ENCODE assay signal across 13 cellular contexts in genomic region chr5:54882841-54883240, GRCh38.
A peak's percentile ranks its signal among the peaks of the same experiment; 100 is the strongest.
DNase-seq lines count a peak whose midpoint lies in the region; ATAC-seq and TF ChIP-seq lines count a peak whose summit lies in the region.
"Had no signal": no experiment of that assay in that cellular context is flagged by ENCODE, and none has a peak within 500 bp of the region (broad histone marks: within the 10 kb centered on the region; RNA-seq: fewer than 3 reads in every experiment).

No MANE protein-coding gene starts in this region.

- H3K4me3 ChIP-seq in epithelial cell of esophagus (ENCODE audit: low read length) (no peak overlapping the region), uterus (no peak overlapping the region)

- TF ChIP-seq CTCF in epithelial cell of esophagus (IDR thresholded peaks at IDR 0.05; ENCODE audit: insufficient read depth, low read depth, low read length, missing control alignments) (no peak), uterus (IDR thresholded peaks at IDR 0.05) (no peak)

- H3K36me3 ChIP-seq in uterus = no peaks in the 10 kb centered on the region
- H3K36me3 ChIP-seq: adrenal gland had no signal

- no peak overlapping the region for H3K27ac Mint-ChIP-seq in natural killer cell treated with Interleukin-12 subunit alpha and Interleukin-12 subunit beta and Interleukin-15 and Interleukin-18, amount 100 ng/mL, for 72 hours

- peak; percentile 54 for DNase-seq in Right ventricle myocardium inferior (ENCODE audit: missing footprints)
- no peak for DNase-seq in Right ventricle myocardium superior
- DNase-seq in epithelial cell of esophagus (ENCODE audit: low read depth) = peak; percentile 46
- DNase-seq in natural killer cell treated with Interleukin-12 subunit alpha and Interleukin-12 subunit beta and Interleukin-15 and Interleukin-18, amount 100 ng/mL, for 72 hours (ENCODE audit: low spot score) = no peak
- DNase-seq in uterus = no peak
- no peak for DNase-seq in OCI-M1 (lab: John Stamatoyannopoulos, UW)
- no peak for DNase-seq in activated CD4-positive, alpha-beta T cell treated with anti-CD3 and anti-CD28 coated beads, Interleukin-2, amount 50 U/mL, for 48 hours
- DNase-seq: activated CD4-positive, alpha-beta T cell treated with anti-CD3 and anti-CD28 coated beads, Interleukin-2, amount 50 U/mL, for 1 hour; effector CD8-positive, alpha-beta T cell; NCI-H774; stimulated activated CD4-positive, alpha-beta T cell treated with anti-CD3 and anti-CD28 coated beads, Interleukin-4, amount 100 ng/mL, for 24 hours had no signal

- no peaks in the 10 kb centered on the region for H3K9me3 ChIP-seq in uterus
- H3K9me3 ChIP-seq: adrenal gland had no signal

- peak overlapping the region; percentile 33 to 58 for H3K27ac ChIP-seq in uterus
- H3K27ac ChIP-seq: adrenal gland had no signal

- peaks cover 18 to 28% of the 10 kb centered on the region in 2 donors for H3K4me1 Mint-ChIP-seq in natural killer cell treated with Interleukin-12 subunit alpha and Interleukin-12 subunit beta and Interleukin-15 and Interleukin-18, amount 100 ng/mL, for 72 hours (ENCODE audit: low read depth in 2 of 2)

- peak overlapping the region; percentile 83 for H3K4me3 Mint-ChIP-seq in natural killer cell treated with Interleukin-12 subunit alpha and Interleukin-12 subunit beta and Interleukin-15 and Interleukin-18, amount 100 ng/mL, for 72 hours

- no peaks in the 10 kb centered on the region for H3K9me3 Mint-ChIP-seq in natural killer cell treated with Interleukin-12 subunit alpha and Interleukin-12 subunit beta and Interleukin-15 and Interleukin-18, amount 100 ng/mL, for 72 hours

- H3K4me1 ChIP-seq in uterus = peaks cover 0 to 4% of the 10 kb centered on the region in 2 donors

- H3K27me3 Mint-ChIP-seq in natural killer cell treated with Interleukin-12 subunit alpha and Interleukin-12 subunit beta and Interleukin-15 and Interleukin-18, amount 100 ng/mL, for 72 hours = peaks cover 31 to 56% of the 10 kb centered on the region in 2 donors

- intact Hi-C loops in Right ventricle myocardium inferior (cut with DNase I) = no loop called here
- intact Hi-C loops in Right ventricle myocardium superior (cut with DNase I) = no loop called here
- intact Hi-C loops in uterus (cut with DNase I; ENCODE audit: low total_unique reads) = no loop called here

- no peaks in the 10 kb centered on the region for H3K27me3 ChIP-seq in uterus

- ATAC-seq in Right ventricle myocardium inferior = peak; percentile 17
- ATAC-seq in Right ventricle myocardium superior (ENCODE audit: poor library complexity) = no peak
- no peak for ATAC-seq in natural killer cell treated with Interleukin-12 subunit alpha and Interleukin-12 subunit beta and Interleukin-15 and Interleukin-18, amount 100 ng/mL, for 72 hours
- ATAC-seq in HG02938 (IDR thresholded peaks at IDR 0.05; ENCODE audit: unreplicated experiment) = no peak

- TF ChIP-seq POLR2A in uterus (IDR thresholded peaks at IDR 0.05) = no peak

- peaks cover 13% of the 10 kb centered on the region for H3K36me3 Mint-ChIP-seq in natural killer cell treated with Interleukin-12 subunit alpha and Interleukin-12 subunit beta and Interleukin-15 and Interleukin-18, amount 100 ng/mL, for 72 hours

Comparison
In these comparisons a context has a peak if more than half of its experiments do, and no peak if none do; other contexts are left out.
1. DNase-seq: peak in Right ventricle myocardium inferior (single experiment) and epithelial cell of esophagus (single experiment); none in Right ventricle myocardium superior (single experiment), natural killer cell treated with Interleukin-12 subunit alpha and Interleukin-12 subunit beta and Interleukin-15 and Interleukin-18, amount 100 ng/mL, for 72 hours (single experiment), uterus (0 of 2), OCI-M1 (single experiment) and activated CD4-positive, alpha-beta T cell treated with anti-CD3 and anti-CD28 coated beads, Interleukin-2, amount 50 U/mL, for 48 hours (0 of 2).